ENCODE assay signal across 1 cellular context in genomic region chr17:35088647-35088910, GRCh38.
TF ChIP-seq lines count a peak whose summit lies in the region.

No MANE protein-coding gene starts in this region.

TF ChIP-seq in GM12878, 131 proteins besides CTCF, POLR2A, EP300 and RAD21 (continued from another document and continues in another):
- TF ChIP-seq CUX1 (IDR thresholded peaks at IDR 0.05; ENCODE audit: insufficient replicate concordance, low read depth, low read length) = no peak
- no peak for TF ChIP-seq BCL3 (IDR thresholded peaks at IDR 0.05; ENCODE audit: borderline replicate concordance, insufficient read depth, low read depth, low read length, poor library complexity, severe bottlenecking)
- TF ChIP-seq FOS (IDR thresholded peaks at IDR 0.05; ENCODE audit: borderline replicate concordance, extremely low read depth, insufficient read length) = no peak
- TF ChIP-seq RB1 (IDR thresholded peaks at IDR 0.05; ENCODE audit: borderline replicate concordance) = 0 out of 2 replicates have a peak, but pooled peaks have one; percentile 4
- TF ChIP-seq, protein P1, sequence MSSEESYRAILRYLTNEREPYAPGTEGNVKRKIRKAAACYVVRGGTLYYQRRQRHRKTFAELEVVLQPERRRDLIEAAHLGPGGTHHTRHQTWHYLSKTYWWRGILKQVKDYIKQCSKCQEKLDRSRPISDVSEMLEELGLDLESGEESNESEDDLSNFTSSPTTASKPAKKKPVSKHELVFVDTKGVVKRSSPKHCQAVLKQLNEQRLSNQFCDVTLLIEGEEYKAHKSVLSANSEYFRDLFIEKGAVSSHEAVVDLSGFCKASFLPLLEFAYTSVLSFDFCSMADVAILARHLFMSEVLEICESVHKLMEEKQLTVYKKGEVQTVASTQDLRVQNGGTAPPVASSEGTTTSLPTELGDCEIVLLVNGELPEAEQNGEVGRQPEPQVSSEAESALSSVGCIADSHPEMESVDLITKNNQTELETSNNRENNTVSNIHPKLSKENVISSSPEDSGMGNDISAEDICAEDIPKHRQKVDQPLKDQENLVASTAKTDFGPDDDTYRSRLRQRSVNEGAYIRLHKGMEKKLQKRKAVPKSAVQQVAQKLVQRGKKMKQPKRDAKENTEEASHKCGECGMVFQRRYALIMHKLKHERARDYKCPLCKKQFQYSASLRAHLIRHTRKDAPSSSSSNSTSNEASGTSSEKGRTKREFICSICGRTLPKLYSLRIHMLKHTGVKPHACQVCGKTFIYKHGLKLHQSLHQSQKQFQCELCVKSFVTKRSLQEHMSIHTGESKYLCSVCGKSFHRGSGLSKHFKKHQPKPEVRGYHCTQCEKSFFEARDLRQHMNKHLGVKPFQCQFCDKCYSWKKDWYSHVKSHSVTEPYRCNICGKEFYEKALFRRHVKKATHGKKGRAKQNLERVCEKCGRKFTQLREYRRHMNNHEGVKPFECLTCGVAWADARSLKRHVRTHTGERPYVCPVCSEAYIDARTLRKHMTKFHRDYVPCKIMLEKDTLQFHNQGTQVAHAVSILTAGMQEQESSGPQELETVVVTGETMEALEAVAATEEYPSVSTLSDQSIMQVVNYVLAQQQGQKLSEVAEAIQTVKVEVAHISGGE (CRISPR knock-in tag; IDR thresholded peaks at IDR 0.05) = no peak
- TF ChIP-seq MYC (IDR thresholded peaks at IDR 0.05; ENCODE audit: insufficient read depth, insufficient read length, insufficient replicate concordance, low read length, severe bottlenecking) = no peak
- no peak for TF ChIP-seq WRNIP1 (IDR thresholded peaks at IDR 0.05; ENCODE audit: borderline replicate concordance, low read depth, low read length)
- TF ChIP-seq CBFB (IDR thresholded peaks at IDR 0.05; ENCODE audit: low read depth) = peak; percentile 72; the same call in 1 of the 2 replicates
- TF ChIP-seq IRF3 (IDR thresholded peaks at IDR 0.05) = no peak
- no peak for TF ChIP-seq TARDBP (IDR thresholded peaks at IDR 0.05; ENCODE audit: borderline replicate concordance)
- TF ChIP-seq LARP7 (IDR thresholded peaks at IDR 0.05) = no peak
- no peak for TF ChIP-seq EZH2 (IDR thresholded peaks at IDR 0.05; ENCODE audit: borderline replicate concordance, control insufficient read depth, low read depth, low read length)
- 0 out of 2 replicates have a peak, but pooled peaks have one; percentile 50 for TF ChIP-seq TAF1 (IDR thresholded peaks at IDR 0.05; ENCODE audit: borderline replicate concordance, low read depth, low read length)
- TF ChIP-seq PML (IDR thresholded peaks at IDR 0.05; ENCODE audit: low read length) = 0 out of 2 replicates have a peak, but pooled peaks have one; percentile 43
- no peak for TF ChIP-seq E2F8 (IDR thresholded peaks at IDR 0.05; ENCODE audit: low read depth, partially characterized antibody)
- no peak for TF ChIP-seq MXI1 (IDR thresholded peaks at IDR 0.05; ENCODE audit: low read depth, low read length)
- TF ChIP-seq CREM (IDR thresholded peaks at IDR 0.05; ENCODE audit: low read depth) = no peak
- TF ChIP-seq, protein P2, sequence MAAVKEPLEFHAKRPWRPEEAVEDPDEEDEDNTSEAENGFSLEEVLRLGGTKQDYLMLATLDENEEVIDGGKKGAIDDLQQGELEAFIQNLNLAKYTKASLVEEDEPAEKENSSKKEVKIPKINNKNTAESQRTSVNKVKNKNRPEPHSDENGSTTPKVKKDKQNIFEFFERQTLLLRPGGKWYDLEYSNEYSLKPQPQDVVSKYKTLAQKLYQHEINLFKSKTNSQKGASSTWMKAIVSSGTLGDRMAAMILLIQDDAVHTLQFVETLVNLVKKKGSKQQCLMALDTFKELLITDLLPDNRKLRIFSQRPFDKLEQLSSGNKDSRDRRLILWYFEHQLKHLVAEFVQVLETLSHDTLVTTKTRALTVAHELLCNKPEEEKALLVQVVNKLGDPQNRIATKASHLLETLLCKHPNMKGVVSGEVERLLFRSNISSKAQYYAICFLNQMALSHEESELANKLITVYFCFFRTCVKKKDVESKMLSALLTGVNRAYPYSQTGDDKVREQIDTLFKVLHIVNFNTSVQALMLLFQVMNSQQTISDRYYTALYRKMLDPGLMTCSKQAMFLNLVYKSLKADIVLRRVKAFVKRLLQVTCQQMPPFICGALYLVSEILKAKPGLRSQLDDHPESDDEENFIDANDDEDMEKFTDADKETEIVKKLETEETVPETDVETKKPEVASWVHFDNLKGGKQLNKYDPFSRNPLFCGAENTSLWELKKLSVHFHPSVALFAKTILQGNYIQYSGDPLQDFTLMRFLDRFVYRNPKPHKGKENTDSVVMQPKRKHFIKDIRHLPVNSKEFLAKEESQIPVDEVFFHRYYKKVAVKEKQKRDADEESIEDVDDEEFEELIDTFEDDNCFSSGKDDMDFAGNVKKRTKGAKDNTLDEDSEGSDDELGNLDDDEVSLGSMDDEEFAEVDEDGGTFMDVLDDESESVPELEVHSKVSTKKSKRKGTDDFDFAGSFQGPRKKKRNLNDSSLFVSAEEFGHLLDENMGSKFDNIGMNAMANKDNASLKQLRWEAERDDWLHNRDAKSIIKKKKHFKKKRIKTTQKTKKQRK (IDR thresholded peaks at IDR 0.05; ENCODE audit: low read depth, low read length) = no peak
- TF ChIP-seq POLR2AphosphoS5 (IDR thresholded peaks at IDR 0.05; ENCODE audit: low read length) = peak; percentile 71; the same call in 1 of the 2 replicates
- no peak; the same call in 1 of the 2 replicates for TF ChIP-seq ZBED1 (IDR thresholded peaks at IDR 0.05; ENCODE audit: borderline replicate concordance)
- TF ChIP-seq, protein P3, sequence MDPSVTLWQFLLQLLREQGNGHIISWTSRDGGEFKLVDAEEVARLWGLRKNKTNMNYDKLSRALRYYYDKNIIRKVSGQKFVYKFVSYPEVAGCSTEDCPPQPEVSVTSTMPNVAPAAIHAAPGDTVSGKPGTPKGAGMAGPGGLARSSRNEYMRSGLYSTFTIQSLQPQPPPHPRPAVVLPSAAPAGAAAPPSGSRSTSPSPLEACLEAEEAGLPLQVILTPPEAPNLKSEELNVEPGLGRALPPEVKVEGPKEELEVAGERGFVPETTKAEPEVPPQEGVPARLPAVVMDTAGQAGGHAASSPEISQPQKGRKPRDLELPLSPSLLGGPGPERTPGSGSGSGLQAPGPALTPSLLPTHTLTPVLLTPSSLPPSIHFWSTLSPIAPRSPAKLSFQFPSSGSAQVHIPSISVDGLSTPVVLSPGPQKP (IDR thresholded peaks at IDR 0.05; ENCODE audit: low read depth, low read length) = no peak
- TF ChIP-seq ATF7 (IDR thresholded peaks at IDR 0.05; ENCODE audit: low read depth) = 0 out of 2 replicates have a peak, but pooled peaks have one; percentile 9
- no peak; the same call in none of the 2 replicates for TF ChIP-seq POLR2AphosphoS2 (IDR thresholded peaks at IDR 0.05; ENCODE audit: low read depth, low read length)
- no peak for TF ChIP-seq YY1 (IDR thresholded peaks at IDR 0.05; ENCODE audit: low read depth, low read length)
- TF ChIP-seq, protein P4, sequence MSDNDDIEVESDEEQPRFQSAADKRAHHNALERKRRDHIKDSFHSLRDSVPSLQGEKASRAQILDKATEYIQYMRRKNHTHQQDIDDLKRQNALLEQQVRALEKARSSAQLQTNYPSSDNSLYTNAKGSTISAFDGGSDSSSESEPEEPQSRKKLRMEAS (IDR thresholded peaks at IDR 0.05; ENCODE audit: low read depth, low read length) = no peak
- TF ChIP-seq, protein P5, sequence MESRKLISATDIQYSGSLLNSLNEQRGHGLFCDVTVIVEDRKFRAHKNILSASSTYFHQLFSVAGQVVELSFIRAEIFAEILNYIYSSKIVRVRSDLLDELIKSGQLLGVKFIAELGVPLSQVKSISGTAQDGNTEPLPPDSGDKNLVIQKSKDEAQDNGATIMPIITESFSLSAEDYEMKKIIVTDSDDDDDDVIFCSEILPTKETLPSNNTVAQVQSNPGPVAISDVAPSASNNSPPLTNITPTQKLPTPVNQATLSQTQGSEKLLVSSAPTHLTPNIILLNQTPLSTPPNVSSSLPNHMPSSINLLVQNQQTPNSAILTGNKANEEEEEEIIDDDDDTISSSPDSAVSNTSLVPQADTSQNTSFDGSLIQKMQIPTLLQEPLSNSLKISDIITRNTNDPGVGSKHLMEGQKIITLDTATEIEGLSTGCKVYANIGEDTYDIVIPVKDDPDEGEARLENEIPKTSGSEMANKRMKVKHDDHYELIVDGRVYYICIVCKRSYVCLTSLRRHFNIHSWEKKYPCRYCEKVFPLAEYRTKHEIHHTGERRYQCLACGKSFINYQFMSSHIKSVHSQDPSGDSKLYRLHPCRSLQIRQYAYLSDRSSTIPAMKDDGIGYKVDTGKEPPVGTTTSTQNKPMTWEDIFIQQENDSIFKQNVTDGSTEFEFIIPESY (IDR thresholded peaks at IDR 0.05) = no peak
- no peak for TF ChIP-seq SRF (IDR thresholded peaks at IDR 0.05; ENCODE audit: low read depth in 2 of 2, low read length in 2 of 2)
- peak; percentile 15 for TF ChIP-seq MEF2B (IDR thresholded peaks at IDR 0.05; ENCODE audit: partially characterized antibody, poor library complexity, severe bottlenecking)
- TF ChIP-seq, protein P6, sequence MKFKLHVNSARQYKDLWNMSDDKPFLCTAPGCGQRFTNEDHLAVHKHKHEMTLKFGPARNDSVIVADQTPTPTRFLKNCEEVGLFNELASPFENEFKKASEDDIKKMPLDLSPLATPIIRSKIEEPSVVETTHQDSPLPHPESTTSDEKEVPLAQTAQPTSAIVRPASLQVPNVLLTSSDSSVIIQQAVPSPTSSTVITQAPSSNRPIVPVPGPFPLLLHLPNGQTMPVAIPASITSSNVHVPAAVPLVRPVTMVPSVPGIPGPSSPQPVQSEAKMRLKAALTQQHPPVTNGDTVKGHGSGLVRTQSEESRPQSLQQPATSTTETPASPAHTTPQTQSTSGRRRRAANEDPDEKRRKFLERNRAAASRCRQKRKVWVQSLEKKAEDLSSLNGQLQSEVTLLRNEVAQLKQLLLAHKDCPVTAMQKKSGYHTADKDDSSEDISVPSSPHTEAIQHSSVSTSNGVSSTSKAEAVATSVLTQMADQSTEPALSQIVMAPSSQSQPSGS (IDR thresholded peaks at IDR 0.05; ENCODE audit: low read length) = no peak
- TF ChIP-seq SP1 (IDR thresholded peaks at IDR 0.05; ENCODE audit: low read depth, low read length) = no peak
- no peak; the same call in 1 of the 2 replicates for TF ChIP-seq SMC3 (IDR thresholded peaks at IDR 0.05; ENCODE audit: borderline replicate concordance, low read length)
- 0 out of 2 replicates have a peak, but pooled peaks have one; percentile 59 for TF ChIP-seq SMAD5 (IDR thresholded peaks at IDR 0.05; ENCODE audit: low read depth)
